ENCODE assay signal across 2 cellular contexts in the genomic region with DNA sequence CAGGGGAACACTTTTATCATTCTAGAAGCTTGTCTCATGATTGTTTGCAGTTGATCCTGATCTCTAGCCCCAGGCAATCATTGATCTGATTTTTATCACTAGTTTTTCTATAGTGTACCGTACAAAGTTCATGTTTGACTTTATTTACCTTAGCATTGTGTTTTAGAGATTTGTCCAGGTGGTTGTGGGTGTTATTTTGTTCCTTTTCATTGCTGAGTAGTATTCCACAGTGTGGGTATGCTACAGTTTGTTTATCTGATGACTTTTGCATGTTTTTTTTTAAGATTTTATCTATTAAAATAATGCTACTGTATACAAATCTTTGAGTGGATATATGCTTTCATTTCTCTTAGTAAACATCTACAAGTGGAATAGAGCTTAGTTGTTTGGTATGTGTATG.
TF ChIP-seq lines count a peak whose summit lies in the region.

No MANE protein-coding gene starts in this region.

TF ChIP-seq in HEK293, 187 proteins besides CTCF, POLR2A, EP300 and RAD21 (continued from another document):
- TF ChIP-seq ZNF580 (tag by site-specific recombination; IDR thresholded peaks at IDR 0.05), result peak; percentile 61; the same call in 1 of the 2 replicates

TF ChIP-seq in K562, 482 proteins besides CTCF, POLR2A, EP300 and RAD21 (continued from another document):
- TF ChIP-seq SIRT6 (IDR thresholded peaks at IDR 0.05; ENCODE audit: low read depth, low read length), result no peak
- TF ChIP-seq ZC3H11A (IDR thresholded peaks at IDR 0.05; ENCODE audit: low read depth, low read length), result no peak
- no peak for TF ChIP-seq HNRNPLL (IDR thresholded peaks at IDR 0.05; ENCODE audit: low read depth, low read length, poor library complexity, severe bottlenecking)
- TF ChIP-seq TOE1 (IDR thresholded peaks at IDR 0.05; ENCODE audit: borderline replicate concordance), result no peak
- TF ChIP-seq TOE1 (CRISPR knock-in tag; IDR thresholded peaks at IDR 0.05; ENCODE audit: borderline replicate concordance, low read depth), result no peak
